1 cellular context compared by ENCODE assay signal in genomic region chr6:89662659-89663223, GRCh38.
TF ChIP-seq lines count a peak whose summit lies in the region.

No MANE protein-coding gene starts in this region.

TF ChIP-seq in HepG2, 621 proteins besides CTCF, POLR2A, EP300 and RAD21:
- peak; percentile 61 for TF ChIP-seq RBM22 (optimal IDR thresholded peaks at IDR 0.05; ENCODE audit: low read length)
- TF ChIP-seq ZFX (CRISPR knock-in tag; IDR thresholded peaks at IDR 0.05; ENCODE audit: low read depth), result no peak
